8 cellular contexts compared by ENCODE assay signal in the genomic region with DNA sequence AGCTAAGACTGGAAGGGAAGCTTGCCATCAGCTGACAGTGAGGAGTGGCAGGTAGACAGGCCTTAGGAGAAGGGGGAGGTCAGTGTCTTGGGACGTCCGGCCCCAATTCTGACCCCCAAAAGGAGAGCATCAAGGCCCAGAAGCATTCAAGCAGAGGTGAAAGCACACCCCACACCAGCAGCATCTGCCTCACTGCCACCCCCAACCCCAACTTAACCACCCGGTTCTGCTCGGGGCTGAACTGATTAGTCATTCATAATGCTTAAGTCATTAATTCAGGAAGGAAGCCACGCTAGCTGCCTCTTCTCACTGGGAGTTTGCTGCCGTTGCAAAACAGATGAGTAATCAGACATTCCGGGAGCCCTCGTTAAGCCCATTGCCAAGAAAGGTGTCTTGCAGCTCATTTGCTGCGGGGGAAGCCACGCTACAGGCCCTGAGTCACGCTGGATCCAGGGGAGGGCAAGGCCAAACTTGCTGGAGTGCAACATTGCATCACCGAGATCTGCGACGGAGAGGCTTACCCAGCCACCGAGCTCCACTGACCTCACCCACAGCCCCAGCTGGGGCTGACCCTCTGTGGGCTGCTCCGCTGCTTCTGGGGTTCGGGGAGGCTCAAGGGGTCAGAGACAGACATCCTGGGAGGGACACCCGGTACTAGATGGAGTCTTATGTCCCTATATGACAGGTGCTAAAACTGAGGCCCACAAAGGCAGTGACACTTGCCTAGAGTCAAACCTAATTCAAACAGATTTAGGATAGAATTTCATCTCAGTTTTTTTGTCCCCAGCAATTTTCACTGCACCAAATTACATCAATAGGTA. TPM values are rescaled to one million over a fixed set of nuclear protein-coding genes. Genes with fewer than 3 reads are reported as not detected.
DNase-seq lines count a peak whose midpoint lies in the region; FAIRE-seq lines count a peak whose summit lies in the region.

No MANE protein-coding gene starts in this region.

- peak overlapping the region in 1 of 2 donors; percentile 29 for H3K27ac ChIP-seq in small intestine (ENCODE audit: low read depth in 1 of 2, low read length in 1 of 2)

- DNase-seq in GM03348 (ENCODE audit: low spot score) (peak; percentile 98), H4 (ENCODE audit: low spot score) (peak; percentile 99), NCI-H1694 treated with DMSO at 0.1 percent for 48 hours (lab: John Stamatoyannopoulos, UW) (peak; percentile 53), amniotic stem cell (lab: John Stamatoyannopoulos, UW) (peak; percentile 32), iris pigment epithelial cell (ENCODE audit: low read depth) (peak; percentile 100), cerebellar nuclear complex (lab: John Stamatoyannopoulos, UW) (no peak), small intestine (no peak)
- peak; percentile 25 to 39 for DNase-seq in stimulated activated CD4-positive, alpha-beta T cell treated with anti-CD3 and anti-CD28 coated beads, Interleukin-15, amount 100 ng/mL, for 48 hours (ENCODE audit: low read depth in 2 of 2)

- H3K4me3 ChIP-seq in small intestine (ENCODE audit: low read depth in 1 of 2, low read length in 2 of 2): no peak overlapping the region

- no peaks in the 10 kb centered on the region for H3K9me3 ChIP-seq in small intestine (ENCODE audit: control insufficient read depth, low read depth)

- H3K36me3 ChIP-seq in small intestine (ENCODE audit: control insufficient read depth in 2 of 2, insufficient read depth in 2 of 2, low read length in 2 of 2): no peaks in the 10 kb centered on the region

- no peaks in the 10 kb centered on the region for H3K4me1 ChIP-seq in small intestine (ENCODE audit: control insufficient read depth in 2 of 2, insufficient read depth in 1 of 2, low read depth in 1 of 2, low read length in 1 of 2)

- no peaks in the 10 kb centered on the region for H3K27me3 ChIP-seq in small intestine (ENCODE audit: control insufficient read depth in 2 of 2, insufficient read depth in 2 of 2, low read length in 2 of 2)

- FAIRE-seq in small intestine (lab: Jason Lieb, UNC): no peak

- WGBS in small intestine, 3 donors: 58 to 67% (median 67%) methylated on average over 18 of the region's 18 CpGs

RNA-seq across cellular contexts. Expression of a gene that starts 46.4 kb away (rescaled TPM):
- 19.3 and 22.5 TPM in 2 replicates for total RNA-seq in H4 (2014; rRNA removed; shearing (Covaris generic))
- polyA plus RNA-seq in small intestine: 10 to 100 TPM; 12.3 to 38.1 (median 17.0) TPM

Comparison
In these comparisons a context has a peak if more than half of its experiments do, and no peak if none do; other contexts are left out.
1. DNase-seq: peak in GM03348 (single experiment), H4 (single experiment), NCI-H1694 treated with DMSO at 0.1 percent for 48 hours (single experiment), amniotic stem cell (single experiment), iris pigment epithelial cell (single experiment) and stimulated activated CD4-positive, alpha-beta T cell treated with anti-CD3 and anti-CD28 coated beads, Interleukin-15, amount 100 ng/mL, for 48 hours (2 of 2); none in cerebellar nuclear complex (0 of 2) and small intestine (single experiment).